8 cellular contexts compared by ENCODE assay signal in genomic region chr1:10209590-10209904, GRCh38. TPM values are rescaled to one million over a fixed set of nuclear protein-coding genes. Genes with fewer than 3 reads are reported as not detected.
DNase-seq lines count a peak whose midpoint lies in the region; ATAC-seq, FAIRE-seq and TF ChIP-seq lines count a peak whose summit lies in the region.

No MANE protein-coding gene starts in this region.

- intact Hi-C loops in activated CD4-positive, alpha-beta memory T cell treated with anti-CD3 and anti-CD28 coated beads for 36 hours (cut with micrococcal nuclease), result no loop called here
- intact Hi-C loops in sciatic nerve (cut with DNase I), result no loop called here

- H4K20me1 ChIP-seq in GM23338 (replicated peaks; ENCODE audit: insufficient read depth), result peaks cover 25% of the 10 kb centered on the region

- peaks cover 25% of the 10 kb centered on the region for H3K4me1 Mint-ChIP-seq in GM23338
- peaks cover 33% of the 10 kb centered on the region for H3K4me1 Mint-ChIP-seq in activated CD4-positive, alpha-beta memory T cell treated with anti-CD3 and anti-CD28 coated beads for 36 hours (ENCODE audit: low read depth)

- H3K4me3 Mint-ChIP-seq in GM23338, result peak overlapping the region; percentile 93
- H3K4me3 Mint-ChIP-seq in activated CD4-positive, alpha-beta memory T cell treated with anti-CD3 and anti-CD28 coated beads for 36 hours, result peak overlapping the region; percentile 82

- H3K9me3 Mint-ChIP-seq in GM23338, result no peaks in the 10 kb centered on the region
- H3K9me3 Mint-ChIP-seq in activated CD4-positive, alpha-beta memory T cell treated with anti-CD3 and anti-CD28 coated beads for 36 hours, result no peaks in the 10 kb centered on the region

- POLR2A ChIA-PET in activated CD4-positive, alpha-beta memory T cell treated with anti-CD3 and anti-CD28 coated beads for 36 hours (lab: Charles Lee), result interaction anchor here (0.8 to 2.2 kb wide), 5 partner anchors 20 to 306 kb away, joined by 3 to 9 read pairs (median 4); partner anchors contain the start of gene CENPS

- H3K27ac ChIP-seq in GM23338 (ENCODE audit: low read depth) (peak overlapping the region; percentile 89), right atrium auricular region (peak overlapping the region; percentile 99), small intestine (ENCODE audit: low read depth in 1 of 2, low read length in 1 of 2) (peak overlapping the region; percentile 50 to 96)

- H2AFZ ChIP-seq in GM23338, result peak overlapping the region; percentile 95

- H3K79me2 ChIP-seq in GM23338 (replicated peaks; ENCODE audit: insufficient read depth), result peaks cover 36% of the 10 kb centered on the region

- peak; percentile 26 for ATAC-seq in GM23338
- no peak for ATAC-seq in sciatic nerve
- no peak for ATAC-seq in GM18858 (IDR thresholded peaks at IDR 0.05; ENCODE audit: unreplicated experiment)

- DNase-seq in GM23338 (ENCODE audit: low spot score), result no peak
- DNase-seq in activated CD4-positive, alpha-beta memory T cell treated with anti-CD3 and anti-CD28 coated beads for 36 hours, result no peak
- no peak for DNase-seq in right atrium auricular region (ENCODE audit: low spot score)
- DNase-seq in small intestine, result no peak
- DNase-seq in GM19239 (ENCODE audit: insufficient read length, low spot score), result no peak
- DNase-seq in sciatic nerve (ENCODE audit: low spot score), result no peak
- DNase-seq in HT-29 (ENCODE audit: low spot score), result no peak

- FAIRE-seq in small intestine (lab: Jason Lieb, UNC) (no peak), GM19239 (lab: Jason Lieb, UNC) (no peak)

- H3K36me3 Mint-ChIP-seq in GM23338 (ENCODE audit: low read depth), result no peaks in the 10 kb centered on the region
- H3K36me3 Mint-ChIP-seq in activated CD4-positive, alpha-beta memory T cell treated with anti-CD3 and anti-CD28 coated beads for 36 hours, result no peaks in the 10 kb centered on the region

- H3K4me1 ChIP-seq in GM23338 (ENCODE audit: insufficient read depth) (peaks cover 19% of the 10 kb centered on the region), right atrium auricular region (peaks cover 0 to 31% of the 10 kb centered on the region in 2 donors), small intestine (ENCODE audit: control insufficient read depth in 2 of 2, insufficient read depth in 1 of 2, low read depth in 1 of 2, low read length in 1 of 2) (peaks cover 0 to 4% of the 10 kb centered on the region in 2 donors)

- H3K36me3 ChIP-seq in GM23338 (ENCODE audit: insufficient read depth), result no peaks in the 10 kb centered on the region
- H3K36me3 ChIP-seq in right atrium auricular region, result no peaks in the 10 kb centered on the region
- no peaks in the 10 kb centered on the region for H3K36me3 ChIP-seq in small intestine (ENCODE audit: control insufficient read depth in 2 of 2, insufficient read depth in 2 of 2, low read length in 2 of 2)

- H3K4me3 ChIP-seq in GM23338, result peak overlapping the region; percentile 100
- peak overlapping the region; percentile 85 to 96 for H3K4me3 ChIP-seq in right atrium auricular region
- H3K4me3 ChIP-seq in small intestine (ENCODE audit: low read depth in 1 of 2, low read length in 2 of 2), result peak overlapping the region; percentile 40 to 95

- WGBS in small intestine, 3 donors, result 2 to 4% (median 3%) methylated on average over 8 of the region's 8 CpGs

- CTCF ChIA-PET in activated CD4-positive, alpha-beta memory T cell treated with anti-CD3 and anti-CD28 coated beads for 36 hours (lab: Charles Lee), result interaction anchor here (0.8 to 2.9 kb wide), 30 partner anchors 8 to 306 kb away, joined by 3 to 28 read pairs (median 6); partner anchors contain the start of gene CENPS

- peaks cover 20% of the 10 kb centered on the region for H3K27me3 Mint-ChIP-seq in GM23338 (ENCODE audit: insufficient read depth, low read depth, poor library complexity)
- H3K27me3 Mint-ChIP-seq in activated CD4-positive, alpha-beta memory T cell treated with anti-CD3 and anti-CD28 coated beads for 36 hours, result no peaks in the 10 kb centered on the region

- peak overlapping the region; percentile 97 for H3K27ac Mint-ChIP-seq in GM23338
- peak overlapping the region; percentile 60 for H3K27ac Mint-ChIP-seq in activated CD4-positive, alpha-beta memory T cell treated with anti-CD3 and anti-CD28 coated beads for 36 hours

- H3K4me2 ChIP-seq in GM23338, result peak overlapping the region; percentile 85

- peaks cover 3% of the 10 kb centered on the region; the same call in 1 of the 2 replicates for H3F3A ChIP-seq in GM23338 (replicated peaks; ENCODE audit: low read depth)

- H3K9me2 ChIP-seq in GM23338 (ENCODE audit: insufficient read depth), result no peaks in the 10 kb centered on the region

- no peaks in the 10 kb centered on the region for H3K27me3 ChIP-seq in GM23338 (ENCODE audit: insufficient read depth)
- no peaks in the 10 kb centered on the region for H3K27me3 ChIP-seq in right atrium auricular region
- H3K27me3 ChIP-seq in small intestine (ENCODE audit: control insufficient read depth in 2 of 2, insufficient read depth in 2 of 2, low read length in 2 of 2), result no peaks in the 10 kb centered on the region

- H3K9me3 ChIP-seq in right atrium auricular region (no peaks in the 10 kb centered on the region), small intestine (ENCODE audit: control insufficient read depth, low read depth) (no peaks in the 10 kb centered on the region)

- TF ChIP-seq CTCF in GM23338 (conservative IDR thresholded peaks at IDR 0.05; ENCODE audit: low read depth in 2 of 2), result no peak
- TF ChIP-seq CTCF in right atrium auricular region (IDR thresholded peaks at IDR 0.05), result no peak

TF ChIP-seq in GM23338, 12 proteins besides CTCF, POLR2A, EP300 and RAD21 (continues in another document):
- TF ChIP-seq ZNF462 (CRISPR knock-in tag; IDR thresholded peaks at IDR 0.05) (no peak), CREB1 (CRISPR knock-in tag; IDR thresholded peaks at IDR 0.05; ENCODE audit: low read depth) (no peak), NANOG (IDR thresholded peaks at IDR 0.05; ENCODE audit: borderline replicate concordance) (no peak), ZNF114 (CRISPR knock-in tag; IDR thresholded peaks at IDR 0.05) (no peak), ZNF331 (CRISPR knock-in tag; IDR thresholded peaks at IDR 0.05; ENCODE audit: low read depth) (no peak)

RNA-seq across cellular contexts. Expression of gene KIF1B, which starts 0.8 kb away (rescaled TPM):
- 68.4 and 70.3 TPM in 2 replicates for total RNA-seq in GM23338 (2014; rRNA removed; shearing (Covaris generic))
- polyA plus RNA-seq in GM23338 (2016; fragmentation: Nextera tagmentation; extraction: Ambion mirVana) (18.7 and 21.5 TPM in 2 replicates), small intestine (10 to 100 TPM in 2 of 3 donors, 1 to 10 TPM in 1; 6.8 to 13.7 (median 11.4) TPM)
- total RNA-seq in activated CD4-positive, alpha-beta memory T cell treated with anti-CD3 and anti-CD28 coated beads for 36 hours, result 10 to 100 TPM; 16.8 to 17.4 TPM
- total RNA-seq in right atrium auricular region (10 to 100 TPM; 55.7 to 63.9 TPM), sciatic nerve (70.4 TPM)
- total RNA-seq in HT-29 (2014; rRNA removed; shearing (Covaris generic)), result 8.7 and 10.5 TPM in 2 replicates
